ENCODE assay signal across 2 cellular contexts in genomic region chr11:70067591-70068341, GRCh38.
TF ChIP-seq lines count a peak whose summit lies in the region.

No MANE protein-coding gene starts in this region.

TF ChIP-seq in HCT116, 20 proteins besides CTCF, POLR2A, EP300 and RAD21 (continued from another document):
- TF ChIP-seq REST (IDR thresholded peaks at IDR 0.05; ENCODE audit: low read depth): no peak
- peak; percentile 58 for TF ChIP-seq SP1 (IDR thresholded peaks at IDR 0.05; ENCODE audit: low read depth)
- TF ChIP-seq ATF3 (IDR thresholded peaks at IDR 0.05): no peak
- TF ChIP-seq ELF1 (IDR thresholded peaks at IDR 0.05; ENCODE audit: borderline replicate concordance, low read depth): no peak
- TF ChIP-seq POLR2AphosphoS5 (IDR thresholded peaks at IDR 0.05; ENCODE audit: low read depth, low read length): peak; percentile 29; the same call in 1 of the 2 replicates
- no peak for TF ChIP-seq CEBPB (IDR thresholded peaks at IDR 0.05; ENCODE audit: low read depth)
- no peak for TF ChIP-seq FOSL1 (IDR thresholded peaks at IDR 0.05; ENCODE audit: low read depth)
- TF ChIP-seq SIN3A (IDR thresholded peaks at IDR 0.05; ENCODE audit: low read depth): no peak
- no peak for TF ChIP-seq ZFX (IDR thresholded peaks at IDR 0.05)

TF ChIP-seq in WTC11, 78 proteins besides CTCF, POLR2A, EP300 and RAD21 (continued from another document):
- TF ChIP-seq AFF4 (CRISPR knock-in tag; IDR thresholded peaks at IDR 0.05; ENCODE audit: borderline replicate concordance): no peak
- no peak for TF ChIP-seq GABPB1 (CRISPR knock-in tag; IDR thresholded peaks at IDR 0.05)
- TF ChIP-seq CREM (CRISPR knock-in tag; IDR thresholded peaks at IDR 0.05): no peak
- TF ChIP-seq ZNF416 (CRISPR knock-in tag; IDR thresholded peaks at IDR 0.05): no peak
- TF ChIP-seq PRRX2 (CRISPR knock-in tag; IDR thresholded peaks at IDR 0.05): no peak
- TF ChIP-seq ZNF138 (CRISPR knock-in tag; conservative IDR thresholded peaks at IDR 0.05): no peak
- no peak for TF ChIP-seq ZNF219 (CRISPR knock-in tag; IDR thresholded peaks at IDR 0.05; ENCODE audit: borderline replicate concordance)
- TF ChIP-seq ETV6 (CRISPR knock-in tag; IDR thresholded peaks at IDR 0.05): no peak
- no peak for TF ChIP-seq SMAD3 (CRISPR knock-in tag; IDR thresholded peaks at IDR 0.05; ENCODE audit: borderline replicate concordance)
- no peak for TF ChIP-seq ZNF423 (CRISPR knock-in tag; IDR thresholded peaks at IDR 0.05)
- TF ChIP-seq TCF7 (CRISPR knock-in tag; IDR thresholded peaks at IDR 0.05; ENCODE audit: low read depth): no peak
- TF ChIP-seq ATF1 (CRISPR knock-in tag; IDR thresholded peaks at IDR 0.05): no peak
